27 cellular contexts compared by ENCODE assay signal in genomic region chr17:48192321-48192731, GRCh38.
DNase-seq lines count a peak whose midpoint lies in the region; ATAC-seq, FAIRE-seq and TF ChIP-seq lines count a peak whose summit lies in the region.
"Had no signal": no experiment of that assay in that cellular context is flagged by ENCODE, and none has a peak within 500 bp of the region (broad histone marks: within the 10 kb centered on the region; RNA-seq: fewer than 3 reads in every experiment).

No MANE protein-coding gene starts in this region.

- H2AFZ ChIP-seq in neural cell (ENCODE audit: low read depth, low read length), result no peak overlapping the region

- H3K27me3 ChIP-seq in H7 (ENCODE audit: control insufficient read depth, insufficient read depth, low read length) (no peaks in the 10 kb centered on the region; the same call in 1 of the 2 replicates), HUES64 (ENCODE audit: insufficient read depth, low read length) (no peaks in the 10 kb centered on the region; the same call in 1 of the 2 replicates), neural cell (ENCODE audit: insufficient read depth, low read depth, low read length) (no peaks in the 10 kb centered on the region)
- H3K27me3 ChIP-seq: brain microvascular endothelial cell, colonic mucosa had no signal

- peak overlapping the region; percentile 31 for H3K4me2 ChIP-seq in neural cell (ENCODE audit: low read length)

- POLR2A ChIA-PET in activated CD8-positive, alpha-beta T cell treated with anti-CD3 and anti-CD28 coated beads, Interleukin-2, amount 10 ng/mL, durations not matched to agents 7 days and 5 days (lab: Charles Lee), result interaction anchor here (0.6 to 1.0 kb wide), 2 partner anchors 25 to 180 kb away, joined by 3 to 4 read pairs; no protein-coding TSS in a partner anchor

- 1% methylated on average over 2 of the region's 4 CpGs for WGBS in HUES64

- H3K9me2 ChIP-seq in neural cell (ENCODE audit: insufficient read depth, low read length), result no peaks in the 10 kb centered on the region

- H3K27me3 Mint-ChIP-seq in activated CD8-positive, alpha-beta T cell treated with anti-CD3 and anti-CD28 coated beads, Interleukin-2, amount 10 ng/mL, durations not matched to agents 7 days and 5 days (ENCODE audit: low read depth), result no peaks in the 10 kb centered on the region
- H3K27me3 Mint-ChIP-seq: activated B cell treated with CpG ODN at 0.5 μM for 24 hours; stimulated activated naive CD8-positive, alpha-beta T cell treated with anti-CD3 and anti-CD28 coated beads, Interleukin-15, Interleukin-2, amounts not matched to agents 100 ng/mL and 50 ng/mL, for 24 hours had no signal

- TF ChIP-seq EP300 in neural cell (conservative IDR thresholded peaks at IDR 0.05; ENCODE audit: poor library complexity, severe bottlenecking), result peak; percentile 85

- H3K9ac ChIP-seq in HUES64 (ENCODE audit: low read depth, low read length), result no peak overlapping the region
- peak overlapping the region; percentile 44 for H3K9ac ChIP-seq in neural cell (ENCODE audit: low read length)

- peaks cover 50% of the 10 kb centered on the region for H3K4me1 Mint-ChIP-seq in activated CD8-positive, alpha-beta T cell treated with anti-CD3 and anti-CD28 coated beads, Interleukin-2, amount 10 ng/mL, durations not matched to agents 7 days and 5 days (ENCODE audit: low read depth)
- H3K4me1 Mint-ChIP-seq: activated B cell treated with CpG ODN at 0.5 μM for 24 hours had no signal

- H4K20me1 ChIP-seq in neural cell (ENCODE audit: insufficient read depth), result no peaks in the 10 kb centered on the region

- no peaks in the 10 kb centered on the region for H3K79me2 ChIP-seq in neural cell (replicated peaks; ENCODE audit: insufficient read depth, low read length)

- no peaks in the 10 kb centered on the region for H3K9me3 ChIP-seq in HUES64 (ENCODE audit: insufficient read depth, low read depth, low read length)
- H3K9me3 ChIP-seq in neural cell (ENCODE audit: low read length), result no peaks in the 10 kb centered on the region
- H3K9me3 ChIP-seq: colonic mucosa, left ventricle myocardium inferior, psoas muscle, tibial nerve had no signal

- H3K27ac Mint-ChIP-seq in activated CD8-positive, alpha-beta T cell treated with anti-CD3 and anti-CD28 coated beads, Interleukin-2, amount 10 ng/mL, durations not matched to agents 7 days and 5 days, result peak overlapping the region; percentile 21
- H3K27ac Mint-ChIP-seq: activated B cell treated with CpG ODN at 0.5 μM for 24 hours; activated T-helper 1 cell treated with anti-CD3 and anti-CD28 coated beads, Interleukin-12 subunit alpha, Interleukin-12 subunit beta, Interleukin-2, Interleukin-4 antibody, amounts not matched to agents 30 ng/mL and 10 ng/mL and 1 ng/mL, durations not matched to agents 14 hours and 24 hours and 36 hours; HFFc6; stimulated activated naive CD8-positive, alpha-beta T cell treated with anti-CD3 and anti-CD28 coated beads, Interleukin-15, Interleukin-2, amounts not matched to agents 100 ng/mL and 50 ng/mL, for 24 hours had no signal

- no peaks in the 10 kb centered on the region for H3K9me3 Mint-ChIP-seq in activated CD8-positive, alpha-beta T cell treated with anti-CD3 and anti-CD28 coated beads, Interleukin-2, amount 10 ng/mL, durations not matched to agents 7 days and 5 days (ENCODE audit: insufficient read depth)
- H3K9me3 Mint-ChIP-seq: activated B cell treated with CpG ODN at 0.5 μM for 24 hours; activated T-helper 1 cell treated with anti-CD3 and anti-CD28 coated beads, Interleukin-12 subunit alpha, Interleukin-12 subunit beta, Interleukin-2, Interleukin-4 antibody, amounts not matched to agents 30 ng/mL and 10 ng/mL and 1 ng/mL, durations not matched to agents 14 hours and 24 hours and 36 hours; HFFc6; immature natural killer cell; stimulated activated naive CD8-positive, alpha-beta T cell treated with anti-CD3 and anti-CD28 coated beads, Interleukin-15, Interleukin-2, amounts not matched to agents 100 ng/mL and 50 ng/mL, for 24 hours had no signal

- TF ChIP-seq CTCF in neural cell (IDR thresholded peaks at IDR 0.05; ENCODE audit: poor library complexity, severe bottlenecking) (no peak), D721Med (IDR thresholded peaks at IDR 0.05; ENCODE audit: insufficient read depth, missing control alignments) (no peak)

- CTCF ChIA-PET in activated CD8-positive, alpha-beta T cell treated with anti-CD3 and anti-CD28 coated beads, Interleukin-2, amount 10 ng/mL, durations not matched to agents 7 days and 5 days (lab: Charles Lee), result interaction anchor here (0.9 to 1.7 kb wide), 5 partner anchors 10 to 692 kb away, joined by 3 to 6 read pairs (median 3); no protein-coding TSS in a partner anchor

- H3F3A ChIP-seq in neural cell (ENCODE audit: insufficient read depth, low read length, poor library complexity, severe bottlenecking), result no peaks in the 10 kb centered on the region

- TF ChIP-seq RAD21 in neural cell (conservative IDR thresholded peaks at IDR 0.05), result no peak

- no peak for FAIRE-seq in D721Med (lab: Jason Lieb, UNC)
- FAIRE-seq: endometrium, small intestine had no signal

- H3K4me3 ChIP-seq in H7 (ENCODE audit: insufficient read depth, low read depth, low read length) (no peak overlapping the region), HUES64 (ENCODE audit: low read length) (0 out of 2 replicates have a peak overlapping the region, but pooled peaks have one; percentile 12), neural cell (ENCODE audit: low read length) (peak overlapping the region; percentile 39)
- H3K4me3 ChIP-seq: colonic mucosa, left ventricle myocardium inferior, psoas muscle, tibial nerve had no signal

- DNase-seq in H7, result peak; percentile 43
- peak; percentile 35 for DNase-seq in activated CD8-positive, alpha-beta T cell treated with anti-CD3 and anti-CD28 coated beads, Interleukin-2, amount 10 ng/mL, durations not matched to agents 7 days and 5 days
- DNase-seq in activated CD4-positive, CD25-positive, alpha-beta regulatory T cell (lab: John Stamatoyannopoulos, UW), result no peak
- DNase-seq in D721Med (ENCODE audit: insufficient read length, low spot score), result no peak
- DNase-seq: activated B cell treated with CpG ODN at 0.5 μM for 24 hours; activated CD8-positive, alpha-beta memory T cell treated with anti-CD3 and anti-CD28 coated beads for 24 hours; brain microvascular endothelial cell; colonic mucosa; DND-41; glutamatergic neuron; HFFc6; immature natural killer cell; left ventricle myocardium inferior; NCI-H2171 treated with DMSO at 0.1 percent for 48 hours; NCI-H82; OCI-M1; psoas muscle; SHP77 treated with DMSO at 0.1 percent for 48 hours; small intestine; stimulated activated CD4-positive, alpha-beta T cell treated with anti-CD3 and anti-CD28 coated beads, Interleukin-2, amount 100 ng/mL, for 48 hours had no signal

- H3K36me3 Mint-ChIP-seq in activated CD8-positive, alpha-beta T cell treated with anti-CD3 and anti-CD28 coated beads, Interleukin-2, amount 10 ng/mL, durations not matched to agents 7 days and 5 days (ENCODE audit: low read depth), result peaks cover 56% of the 10 kb centered on the region

- H3K27ac ChIP-seq in HUES64 (ENCODE audit: low read depth, low read length), result peak overlapping the region; percentile 58; the same call in 1 of the 2 replicates
- H3K27ac ChIP-seq in neural cell (ENCODE audit: low read length), result peak overlapping the region; percentile 82
- H3K27ac ChIP-seq: brain microvascular endothelial cell, colonic mucosa, left ventricle myocardium inferior, psoas muscle, tibial nerve had no signal

- peaks cover 36% of the 10 kb centered on the region for H3K4me1 ChIP-seq in HUES64 (ENCODE audit: insufficient read depth, low read length)
- H3K4me1 ChIP-seq: colonic mucosa, left ventricle myocardium inferior, psoas muscle, tibial nerve had no signal

- H3K36me3 ChIP-seq in H7 (replicated peaks; ENCODE audit: control insufficient read depth, insufficient read depth, low read length) (no peaks in the 10 kb centered on the region), HUES64 (ENCODE audit: insufficient read depth, low read length) (no peaks in the 10 kb centered on the region), neural cell (ENCODE audit: insufficient read depth, low read length) (no peaks in the 10 kb centered on the region)
- H3K36me3 ChIP-seq: brain microvascular endothelial cell, colonic mucosa, left ventricle myocardium inferior, tibial nerve had no signal

- ATAC-seq in activated CD8-positive, alpha-beta T cell treated with anti-CD3 and anti-CD28 coated beads, Interleukin-2, amount 10 ng/mL, durations not matched to agents 7 days and 5 days, result peak; percentile 22
- ATAC-seq in HG03175 (IDR thresholded peaks at IDR 0.05; ENCODE audit: unreplicated experiment), result no peak
- ATAC-seq: psoas muscle had no signal

- H3K4me3 Mint-ChIP-seq in activated CD8-positive, alpha-beta T cell treated with anti-CD3 and anti-CD28 coated beads, Interleukin-2, amount 10 ng/mL, durations not matched to agents 7 days and 5 days, result peak overlapping the region; percentile 0
- H3K4me3 Mint-ChIP-seq: activated B cell treated with CpG ODN at 0.5 μM for 24 hours; activated T-helper 1 cell treated with anti-CD3 and anti-CD28 coated beads, Interleukin-12 subunit alpha, Interleukin-12 subunit beta, Interleukin-2, Interleukin-4 antibody, amounts not matched to agents 30 ng/mL and 10 ng/mL and 1 ng/mL, durations not matched to agents 14 hours and 24 hours and 36 hours; HFFc6; immature natural killer cell; stimulated activated naive CD8-positive, alpha-beta T cell treated with anti-CD3 and anti-CD28 coated beads, Interleukin-15, Interleukin-2, amounts not matched to agents 100 ng/mL and 50 ng/mL, for 24 hours had no signal

TF ChIP-seq in neural cell, 6 proteins besides CTCF, POLR2A, EP300 and RAD21 (continues in another document):
- no peak for TF ChIP-seq EZH2 (IDR thresholded peaks at IDR 0.05; ENCODE audit: borderline replicate concordance, insufficient read depth, low read length, poor library complexity, severe bottlenecking)
- TF ChIP-seq POLR2AphosphoS5 (IDR thresholded peaks at IDR 0.05), result no peak
- TF ChIP-seq TAF1 (IDR thresholded peaks at IDR 0.05; ENCODE audit: low read depth), result no peak

Comparison
In these comparisons a context has a peak if more than half of its experiments do, and no peak if none do; other contexts are left out.
1. DNase-seq: peak in H7 (single experiment) and activated CD8-positive, alpha-beta T cell treated with anti-CD3 and anti-CD28 coated beads, Interleukin-2, amount 10 ng/mL, durations not matched to agents 7 days and 5 days (single experiment); none in activated CD4-positive, CD25-positive, alpha-beta regulatory T cell (0 of 4) and D721Med (single experiment).